ENCODE assay signal across 17 cellular contexts in the genomic region with DNA sequence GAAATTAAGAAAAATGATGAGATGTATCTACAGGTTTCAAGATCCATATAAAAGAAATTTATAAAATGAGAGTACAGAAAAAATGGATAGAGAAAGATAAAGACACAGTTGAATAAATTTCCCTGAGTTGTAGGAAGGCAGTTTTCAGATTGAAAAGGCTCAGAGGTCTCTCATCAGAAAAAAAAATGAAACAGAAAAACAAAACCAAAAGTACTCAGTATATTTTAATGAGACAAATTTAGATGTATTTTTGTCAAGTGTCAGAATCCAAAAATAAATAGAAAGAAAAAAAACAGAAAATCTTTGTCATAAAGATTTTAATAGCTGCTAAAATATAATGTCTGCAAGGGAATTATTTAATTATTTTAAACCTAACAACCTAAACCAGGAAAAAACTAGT.
DNase-seq lines count a peak whose midpoint lies in the region; ATAC-seq, FAIRE-seq and TF ChIP-seq lines count a peak whose summit lies in the region.
"Had no signal": no experiment of that assay in that cellular context is flagged by ENCODE, and none has a peak within 500 bp of the region (broad histone marks: within the 10 kb centered on the region; RNA-seq: fewer than 3 reads in every experiment).

No MANE protein-coding gene starts in this region.

- RAD21 ChIA-PET in GM12878 (lab: Charles Lee; ENCODE audit: unreplicated experiment), result interaction anchor here (1.8 kb wide), 1 partner anchor 82 kb away, joined by 4 read pairs; no protein-coding TSS in a partner anchor

- no peaks in the 10 kb centered on the region for H3K9me2 ChIP-seq in hepatocyte (replicated peaks; ENCODE audit: insufficient read depth)

- SMC1A ChIA-PET in GM12878 (lab: Charles Lee; ENCODE audit: uncharacterized antibody, unreplicated experiment), result interaction anchor here (0.7 kb wide), 2 partner anchors 70 to 181 kb away, joined by 3 to 4 read pairs; no protein-coding TSS in a partner anchor

- no peak for TF ChIP-seq POLR2A in GM12878 (IDR thresholded peaks at IDR 0.05; ENCODE audit: low read depth, low read length)

- in situ Hi-C loops in GM12878 (cut with MboI), result no loop called here

- no peak for TF ChIP-seq RAD21 in GM12878 (IDR thresholded peaks at IDR 0.05; ENCODE audit: insufficient read depth, low read depth, low read length)

- H4K20me1 ChIP-seq in GM12878 (ENCODE audit: control insufficient read depth, insufficient read depth), result no peaks in the 10 kb centered on the region
- H4K20me1 ChIP-seq in hepatocyte (ENCODE audit: insufficient read depth, poor library complexity, severe bottlenecking), result no peaks in the 10 kb centered on the region
- H4K20me1 ChIP-seq: BLaER1 had no signal

- H3K36me3 ChIP-seq in GM12878 (ENCODE audit: control insufficient read depth in 2 of 2, insufficient read depth in 2 of 2, low read length in 1 of 2) (no peaks in the 10 kb centered on the region), hepatocyte (replicated peaks; ENCODE audit: insufficient read depth, low read depth) (no peaks in the 10 kb centered on the region)
- H3K36me3 ChIP-seq: BLaER1 had no signal

- intact Hi-C loops in GM12878 (cut with micrococcal nuclease; ENCODE audit: unreplicated experiment), result no loop called here

- H3K9ac ChIP-seq in GM12878 (ENCODE audit: control insufficient read depth, insufficient read depth, low read length), result no peak overlapping the region
- H3K9ac ChIP-seq: BLaER1 had no signal

- TF ChIP-seq CTCF in GM12878 (IDR thresholded peaks at IDR 0.05 in 2 of 3, conservative IDR thresholded peaks at IDR 0.05 in 1 of 3; ENCODE audit: control insufficient read depth in 2 of 3, extremely low read depth in 1 of 3, insufficient read depth in 1 of 3, low read depth in 3 of 3, low read length in 3 of 3) (no peak), hepatocyte (IDR thresholded peaks at IDR 0.05; ENCODE audit: poor library complexity) (no peak)

- no peak for TF ChIP-seq EP300 in GM12878 (IDR thresholded peaks at IDR 0.05; ENCODE audit: borderline replicate concordance in 1 of 2, control insufficient read depth in 1 of 2, low read depth in 2 of 2, low read length in 2 of 2)

- DNase-seq in GM12878 (ENCODE audit: low read depth, low spot score) (no peak), DMS 273 treated with DMSO at 0.1 percent for 48 hours (lab: John Stamatoyannopoulos, UW) (no peak), hepatocyte (ENCODE audit: low spot score) (no peak), NCI-H1105 treated with DMSO at 0.1 percent for 48 hours (lab: John Stamatoyannopoulos, UW) (no peak)
- DNase-seq: activated CD4-positive, alpha-beta T cell treated with anti-CD3 and anti-CD28 coated beads, Interleukin-2, amount 50 U/mL, for 48 hours; amygdala; NCI-H1105; OCI-M1; stimulated activated CD4-positive, alpha-beta T cell treated with anti-CD3 and anti-CD28 coated beads, Interleukin-4, amount 100 ng/mL, for 24 hours had no signal

- no peak overlapping the region for H3K27ac ChIP-seq in GM12878 (ENCODE audit: control insufficient read depth, insufficient read depth)
- H3K27ac ChIP-seq in hepatocyte, result no peak overlapping the region
- H3K27ac ChIP-seq: BLaER1 had no signal

- CTCF ChIA-PET in GM12878 (lab: Yijun Ruan, JAX), result no interaction called here

- H2AFZ ChIP-seq in GM12878 (ENCODE audit: control insufficient read depth, low read depth, low read length) (peak overlapping the region; percentile 57), hepatocyte (no peak overlapping the region)

- no peaks in the 10 kb centered on the region for H3K27me3 ChIP-seq in GM12878 (replicated peaks in 1 of 2; ENCODE audit: control insufficient read depth in 2 of 2, insufficient read depth in 2 of 2, low read length in 1 of 2)
- no peaks in the 10 kb centered on the region for H3K27me3 ChIP-seq in hepatocyte
- H3K27me3 ChIP-seq: BLaER1 had no signal

- no TSS peak for BruUV-seq in GM12878 (replicated peaks; lab: Mats Ljungman, UMichigan)

- POLR2A ChIA-PET in GM12878 (lab: Charles Lee), result no interaction called here

- H3K79me2 ChIP-seq in GM12878 (ENCODE audit: control insufficient read depth, insufficient read depth, low read length) (no peaks in the 10 kb centered on the region), hepatocyte (no peaks in the 10 kb centered on the region)

- peaks cover 11% of the 10 kb centered on the region; the same call in 1 of the 2 replicates for H3K4me1 ChIP-seq in GM12878 (ENCODE audit: control insufficient read depth, insufficient read depth, low read length)
- H3K4me1 ChIP-seq in hepatocyte (ENCODE audit: insufficient read depth), result no peaks in the 10 kb centered on the region
- H3K4me1 ChIP-seq: BLaER1 had no signal

- no peak for FAIRE-seq in GM12878 (lab: Jason Lieb, UNC)
- FAIRE-seq: HepG2, keratinocyte had no signal

- H3K9me3 ChIP-seq in GM12878 (replicated peaks; ENCODE audit: control insufficient read depth, insufficient read depth, low read length), result no peaks in the 10 kb centered on the region
- H3K9me3 ChIP-seq in hepatocyte (ENCODE audit: low read depth), result no peaks in the 10 kb centered on the region
- H3K9me3 ChIP-seq: BLaER1 had no signal

- peak; percentile 50 for ATAC-seq in GM18907 (IDR thresholded peaks at IDR 0.05; ENCODE audit: unreplicated experiment)
- ATAC-seq in GM21576 (IDR thresholded peaks at IDR 0.05; ENCODE audit: unreplicated experiment), result peak; percentile 68
- ATAC-seq in HG03064 (IDR thresholded peaks at IDR 0.05; ENCODE audit: low read depth, unreplicated experiment), result peak; percentile 51
- ATAC-seq in GM12878, result peak; percentile 48
- no peak for ATAC-seq in HG02759 (IDR thresholded peaks at IDR 0.05; ENCODE audit: unreplicated experiment)
- ATAC-seq: activated T-helper 17 cell treated with anti-CD3 and anti-CD28 coated beads, Interleukin-2, amount 50 U/mL, for 72 hours; HepG2 had no signal

- H3K4me2 ChIP-seq in GM12878 (ENCODE audit: control insufficient read depth, insufficient read depth), result peak overlapping the region; percentile 49
- H3K4me2 ChIP-seq in hepatocyte, result no peak overlapping the region
- H3K4me2 ChIP-seq: BLaER1 had no signal

- no peak overlapping the region for H3K4me3 ChIP-seq in GM12878
- H3K4me3 ChIP-seq in hepatocyte, result no peak overlapping the region
- H3K4me3 ChIP-seq: BLaER1 had no signal

TF ChIP-seq in GM12878, 131 proteins besides CTCF, POLR2A, EP300 and RAD21 (continues in another document):
- TF ChIP-seq GABPA (IDR thresholded peaks at IDR 0.05; ENCODE audit: low read depth) (no peak), CBX5 (IDR thresholded peaks at IDR 0.05; ENCODE audit: low read depth) (no peak), MEF2B (IDR thresholded peaks at IDR 0.05; ENCODE audit: partially characterized antibody, poor library complexity, severe bottlenecking) (peak; percentile 43), KLF5 (IDR thresholded peaks at IDR 0.05; ENCODE audit: partially characterized antibody) (no peak), ZNF592 (IDR thresholded peaks at IDR 0.05) (no peak), TAF1 (IDR thresholded peaks at IDR 0.05; ENCODE audit: borderline replicate concordance, low read depth, low read length) (no peak), E2F4 (IDR thresholded peaks at IDR 0.05; ENCODE audit: low read depth, low read length) (no peak), SP1 (IDR thresholded peaks at IDR 0.05; ENCODE audit: low read depth, low read length) (no peak), MXI1 (IDR thresholded peaks at IDR 0.05; ENCODE audit: low read depth, low read length) (no peak), MTA2 (IDR thresholded peaks at IDR 0.05; ENCODE audit: low read depth) (peak; percentile 48; the same call in 1 of the 2 replicates)
